Comparison of ENCODE assay signal across 8 cellular contexts in genomic region chr1:113981962-113982931, GRCh38. TPM values are rescaled to one million over a fixed set of nuclear protein-coding genes. Genes with fewer than 3 reads are reported as not detected.
A peak's percentile ranks its signal among the peaks of the same experiment; 100 is the strongest.
DNase-seq lines count a peak whose midpoint lies in the region; ATAC-seq and TF ChIP-seq lines count a peak whose summit lies in the region.

No MANE protein-coding gene starts in this region.

- no peaks in the 10 kb centered on the region for H3K27me3 Mint-ChIP-seq in activated CD4-positive, alpha-beta memory T cell treated with anti-CD3 and anti-CD28 coated beads, Interleukin-2, amount 10 ng/mL, durations not matched to agents 7 days and 5 days
- H3K27me3 Mint-ChIP-seq in activated T-cell treated with anti-CD3 and anti-CD28 coated beads, Interleukin-2, amount 50 U/mL, for 4 hours (ENCODE audit: low read depth): no peaks in the 10 kb centered on the region

- H3K9me3 ChIP-seq in stomach smooth muscle (ENCODE audit: control insufficient read depth in 2 of 2, low read length in 2 of 2): no peaks in the 10 kb centered on the region

- no peaks in the 10 kb centered on the region for H3K36me3 Mint-ChIP-seq in activated CD4-positive, alpha-beta memory T cell treated with anti-CD3 and anti-CD28 coated beads, Interleukin-2, amount 10 ng/mL, durations not matched to agents 7 days and 5 days (ENCODE audit: low read depth)
- peaks cover 5% of the 10 kb centered on the region for H3K36me3 Mint-ChIP-seq in activated T-cell treated with anti-CD3 and anti-CD28 coated beads, Interleukin-2, amount 50 U/mL, for 4 hours (ENCODE audit: insufficient read depth)

- no peak overlapping the region for H3K4me3 Mint-ChIP-seq in activated CD4-positive, alpha-beta memory T cell treated with anti-CD3 and anti-CD28 coated beads, Interleukin-2, amount 10 ng/mL, durations not matched to agents 7 days and 5 days
- H3K4me3 Mint-ChIP-seq in activated T-cell treated with anti-CD3 and anti-CD28 coated beads, Interleukin-2, amount 50 U/mL, for 4 hours: no peak overlapping the region

- POLR2A ChIA-PET in activated CD4-positive, alpha-beta memory T cell treated with anti-CD3 and anti-CD28 coated beads, Interleukin-2, amount 10 ng/mL, durations not matched to agents 7 days and 5 days (lab: Charles Lee): no interaction called here

- DNase-seq in HFF-Myc (ENCODE audit: extremely low read depth, low read depth): peak; percentile 43
- peak; percentile 93 for DNase-seq in amniotic epithelial cell (ENCODE audit: low read depth)
- peak; percentile 31 for DNase-seq in iPS-NIHi11 (ENCODE audit: low spot score)
- no peak for DNase-seq in activated CD4-positive, alpha-beta memory T cell treated with anti-CD3 and anti-CD28 coated beads, Interleukin-2, amount 10 ng/mL, durations not matched to agents 7 days and 5 days
- DNase-seq in activated T-cell treated with anti-CD3 and anti-CD28 coated beads, Interleukin-2, amount 50 U/mL, for 4 hours: no peak

- H3K9me3 Mint-ChIP-seq in activated CD4-positive, alpha-beta memory T cell treated with anti-CD3 and anti-CD28 coated beads, Interleukin-2, amount 10 ng/mL, durations not matched to agents 7 days and 5 days: no peaks in the 10 kb centered on the region
- H3K9me3 Mint-ChIP-seq in activated T-cell treated with anti-CD3 and anti-CD28 coated beads, Interleukin-2, amount 50 U/mL, for 4 hours: no peaks in the 10 kb centered on the region

- H3K9ac ChIP-seq in stomach smooth muscle (ENCODE audit: low read length in 2 of 2): peak overlapping the region; percentile 65 to 82

- ATAC-seq in HG03135 (IDR thresholded peaks at IDR 0.05; ENCODE audit: unreplicated experiment) (no peak), GM21737 (IDR thresholded peaks at IDR 0.05; ENCODE audit: unreplicated experiment) (no peak)
- no peak for ATAC-seq in activated T-cell treated with anti-CD3 and anti-CD28 coated beads, Interleukin-2, amount 50 U/mL, for 4 hours

- TF ChIP-seq CTCF in HFF-Myc (IDR thresholded peaks at IDR 0.05; ENCODE audit: low read depth, low read length, missing control alignments): no peak

- H3K27ac ChIP-seq in stomach smooth muscle (ENCODE audit: low read length): peak overlapping the region; percentile 95

- H3K4me3 ChIP-seq in HFF-Myc (replicated peaks; ENCODE audit: low read depth, low read length) (peak overlapping the region; percentile 29), stomach smooth muscle (ENCODE audit: low read length in 2 of 2) (peak overlapping the region; percentile 73 to 81)

- CTCF ChIA-PET in activated CD4-positive, alpha-beta memory T cell treated with anti-CD3 and anti-CD28 coated beads, Interleukin-2, amount 10 ng/mL, durations not matched to agents 7 days and 5 days (lab: Charles Lee): interaction anchor here (1.2 kb wide), 1 partner anchor 301 kb away, joined by 5 read pairs; no protein-coding TSS in a partner anchor

- H3K4me1 ChIP-seq in stomach smooth muscle (ENCODE audit: control insufficient read depth, insufficient read depth, low read length): peaks cover 67% of the 10 kb centered on the region

- no peaks in the 10 kb centered on the region for H3K27me3 ChIP-seq in stomach smooth muscle (ENCODE audit: control insufficient read depth in 1 of 2, insufficient read depth in 2 of 2, low read length in 2 of 2)

- H3K27ac Mint-ChIP-seq in activated CD4-positive, alpha-beta memory T cell treated with anti-CD3 and anti-CD28 coated beads, Interleukin-2, amount 10 ng/mL, durations not matched to agents 7 days and 5 days: no peak overlapping the region

- H3K4me1 Mint-ChIP-seq in activated CD4-positive, alpha-beta memory T cell treated with anti-CD3 and anti-CD28 coated beads, Interleukin-2, amount 10 ng/mL, durations not matched to agents 7 days and 5 days: peaks cover 14% of the 10 kb centered on the region
- peaks cover 9% of the 10 kb centered on the region for H3K4me1 Mint-ChIP-seq in activated T-cell treated with anti-CD3 and anti-CD28 coated beads, Interleukin-2, amount 50 U/mL, for 4 hours (ENCODE audit: low read depth)

- H3K36me3 ChIP-seq in stomach smooth muscle (ENCODE audit: control insufficient read depth in 2 of 2, insufficient read depth in 2 of 2, low read length in 2 of 2): peaks cover 0 to 2% of the 10 kb centered on the region in 2 donors

RNA-seq across cellular contexts. Expression of gene OLFML3, which starts 3.0 kb away (rescaled TPM):
- total RNA-seq in activated CD4-positive, alpha-beta memory T cell treated with anti-CD3 and anti-CD28 coated beads, Interleukin-2, amount 10 ng/mL, durations not matched to agents 7 days and 5 days: under 1 TPM; 0.20 to 0.45 TPM
- total RNA-seq in activated T-cell treated with anti-CD3 and anti-CD28 coated beads, Interleukin-2, amount 50 U/mL, for 4 hours: under 1 TPM; 0.15 to 0.21 (median 0.16) TPM

RNA-seq across cellular contexts. Expression of gene HIPK1, which starts 53.1 kb away (rescaled TPM):
- 10 to 100 TPM; 89.5 to 92.5 TPM for total RNA-seq in activated CD4-positive, alpha-beta memory T cell treated with anti-CD3 and anti-CD28 coated beads, Interleukin-2, amount 10 ng/mL, durations not matched to agents 7 days and 5 days
- total RNA-seq in activated T-cell treated with anti-CD3 and anti-CD28 coated beads, Interleukin-2, amount 50 U/mL, for 4 hours: 10 to 100 TPM; 63.6 to 67.1 (median 63.6) TPM

Comparison
In these comparisons a context has a peak if more than half of its experiments do, and no peak if none do; other contexts are left out.
1. DNase-seq: peak in HFF-Myc (single experiment), amniotic epithelial cell (single experiment) and iPS-NIHi11 (single experiment); none in activated CD4-positive, alpha-beta memory T cell treated with anti-CD3 and anti-CD28 coated beads, Interleukin-2, amount 10 ng/mL, durations not matched to agents 7 days and 5 days (single experiment) and activated T-cell treated with anti-CD3 and anti-CD28 coated beads, Interleukin-2, amount 50 U/mL, for 4 hours (single experiment).